Comparison of ENCODE assay signal across 8 cellular contexts in the genomic region with DNA sequence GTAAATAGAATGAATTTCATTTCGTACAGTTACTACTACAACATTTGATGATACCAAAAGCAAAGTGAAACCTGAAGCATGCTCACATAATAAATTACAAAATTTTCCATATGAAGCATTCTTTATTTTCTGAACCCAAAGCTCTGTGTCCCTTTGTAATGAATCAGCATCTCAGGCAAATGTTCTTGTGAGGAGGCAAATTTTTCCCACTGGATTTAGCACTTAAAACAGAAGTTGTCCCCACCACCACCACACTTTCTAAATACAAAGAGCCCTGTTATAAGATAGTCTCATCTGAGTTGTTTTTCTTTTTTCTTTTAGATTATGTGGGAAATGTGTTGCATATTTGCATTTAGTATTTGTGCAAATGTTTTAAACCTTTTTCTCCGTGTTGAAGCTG.
DNase-seq lines count a peak whose midpoint lies in the region; ATAC-seq and TF ChIP-seq lines count a peak whose summit lies in the region.

No MANE protein-coding gene starts in this region.

- intact Hi-C loops in colonic mucosa (cut with DNase I) = loop anchor here (5.0 to 10.0 kb wide), 3 partner anchors 83 to 394 kb away; a partner anchor contains a TSS

- ATAC-seq in GM19025 (IDR thresholded peaks at IDR 0.05; ENCODE audit: low read depth, unreplicated experiment) = peak; percentile 15
- no peak for ATAC-seq in HG03469 (IDR thresholded peaks at IDR 0.05; ENCODE audit: unreplicated experiment)

- H3K9ac ChIP-seq in colonic mucosa (ENCODE audit: low read depth in 2 of 2, low read length in 2 of 2) = peak overlapping the region; percentile 47 to 51

- peak overlapping the region; percentile 44 for H3K4me3 ChIP-seq in colonic mucosa

- TF ChIP-seq CTCF in colonic mucosa (IDR thresholded peaks at IDR 0.05) = no peak

- H3K27ac ChIP-seq in colonic mucosa = peak overlapping the region; percentile 41

- no peaks in the 10 kb centered on the region for H3K4me1 ChIP-seq in colonic mucosa

- no peaks in the 10 kb centered on the region for H3K36me3 ChIP-seq in colonic mucosa

- no peaks in the 10 kb centered on the region for H3K9me3 ChIP-seq in colonic mucosa

- no peaks in the 10 kb centered on the region for H3K27me3 ChIP-seq in colonic mucosa

- DNase-seq in M059J (ENCODE audit: low read depth) (peak; percentile 22), colonic mucosa (no peak), myocyte (ENCODE audit: low read depth) (peak; percentile 29), HT-29 (ENCODE audit: low spot score) (no peak), SKM-1 treated with dmso at 0.1 percent for 144 hours (lab: John Stamatoyannopoulos, UW; ENCODE audit: unreplicated experiment) (no peak), iPS-NIHi7 (ENCODE audit: extremely low spot score) (no peak)

Comparison
In these comparisons a context has a peak if more than half of its experiments do, and no peak if none do; other contexts are left out.
1. DNase-seq: peak in M059J (single experiment) and myocyte (single experiment); none in colonic mucosa (single experiment), HT-29 (single experiment), SKM-1 treated with dmso at 0.1 percent for 144 hours (single experiment) and iPS-NIHi7 (single experiment).